In genomic region chr2:29166640-29167039, GRCh38 we compare ENCODE assay signal across 1 cellular context.
TF ChIP-seq lines count a peak whose summit lies in the region.

No MANE protein-coding gene starts in this region.

TF ChIP-seq in GM23338, 12 proteins besides CTCF, POLR2A, EP300 and RAD21 (continued from another document):
- TF ChIP-seq ZNF462 (CRISPR knock-in tag; IDR thresholded peaks at IDR 0.05) (no peak), EZH2phosphoT487 (IDR thresholded peaks at IDR 0.05; ENCODE audit: unreplicated experiment) (no peak)
TF ChIP-seq in GM23338: peak in this region for 0.
